Comparison of ENCODE assay signal across 25 cellular contexts in genomic region chr13:26047040-26047439, GRCh38. TPM values are rescaled to one million over a fixed set of nuclear protein-coding genes. Genes with fewer than 3 reads are reported as not detected.
"Had no signal": no experiment of that assay in that cellular context is flagged by ENCODE, and none has a peak within 500 bp of the region (broad histone marks: within the 10 kb centered on the region; RNA-seq: fewer than 3 reads in every experiment).

No MANE protein-coding gene starts in this region.

- H3K27me3 ChIP-seq: testis had no signal

- H3K4me1 ChIP-seq: parathyroid adenoma, prostate gland, right lobe of liver, testis, upper lobe of right lung had no signal

- H3K9me3 ChIP-seq: heart left ventricle, prostate gland, right lobe of liver, spleen, testis, tibial nerve, upper lobe of right lung, vagina had no signal

- H3K4me3 Mint-ChIP-seq: dendritic cell treated with granulocyte-macrophage colony-stimulating factor and Interleukin-4, amounts not matched to agents 40 ng/mL and 50 ng/mL, for 4 days; effector memory CD8-positive, alpha-beta T cell; neural crest cell; stimulated activated naive B cell treated with anti-CD40 and anti-IgM and Interleukin-4, amounts not matched to agents 10 μg/mL and 1 μg/mL and 100 μg/mL, for 72 hours; stimulated activated naive CD8-positive, alpha-beta T cell treated with anti-CD3 and anti-CD28 coated beads, Interleukin-15, amount 100 ng/mL, for 72 hours had no signal

- H3K27ac Mint-ChIP-seq: dendritic cell treated with granulocyte-macrophage colony-stimulating factor and Interleukin-4, amounts not matched to agents 40 ng/mL and 50 ng/mL, for 4 days; effector memory CD8-positive, alpha-beta T cell; stimulated activated naive B cell treated with anti-CD40 and anti-IgM and Interleukin-4, amounts not matched to agents 10 μg/mL and 1 μg/mL and 100 μg/mL, for 72 hours; stimulated activated naive CD8-positive, alpha-beta T cell treated with anti-CD3 and anti-CD28 coated beads, Interleukin-15, amount 100 ng/mL, for 72 hours had no signal

- H3K79me2 ChIP-seq: parathyroid adenoma had no signal

- DNase-seq: effector memory CD8-positive, alpha-beta T cell; erythroblast; foreskin melanocyte; heart left ventricle; hippocampal formation; left colon; left ventricle myocardium superior; naive thymus-derived CD4-positive, alpha-beta T cell; nucleus accumbens; right lobe of liver; spleen; stimulated activated CD4-positive, alpha-beta T cell treated with anti-CD3 and anti-CD28 coated beads, Interleukin-15, amount 100 ng/mL, for 24 hours; stimulated activated CD4-positive, alpha-beta T cell treated with anti-CD3 and anti-CD28 coated beads, Interleukin-1b, Interleukin-23, amount 100 ng/mL, for 48 hours; stimulated activated CD4-positive, alpha-beta T cell treated with anti-CD3 and anti-CD28 coated beads, Interleukin-4, amount 100 ng/mL, for 4 hours; stimulated activated naive B cell treated with anti-CD40 and anti-IgM and Interleukin-4, amounts not matched to agents 10 μg/mL and 1 μg/mL and 100 μg/mL, for 72 hours; stimulated activated naive CD8-positive, alpha-beta T cell treated with anti-CD3 and anti-CD28 coated beads, Interleukin-15, amount 100 ng/mL, for 72 hours; testis; upper lobe of right lung had no signal

- H3K9me3 Mint-ChIP-seq: dendritic cell treated with granulocyte-macrophage colony-stimulating factor and Interleukin-4, amounts not matched to agents 40 ng/mL and 50 ng/mL, for 4 days; effector memory CD8-positive, alpha-beta T cell; neural crest cell; stimulated activated naive B cell treated with anti-CD40 and anti-IgM and Interleukin-4, amounts not matched to agents 10 μg/mL and 1 μg/mL and 100 μg/mL, for 72 hours; stimulated activated naive CD8-positive, alpha-beta T cell treated with anti-CD3 and anti-CD28 coated beads, Interleukin-15, amount 100 ng/mL, for 72 hours had no signal

- H3K4me3 ChIP-seq: heart left ventricle, lung, prostate gland, right lobe of liver, spleen, testis, tibial nerve, upper lobe of right lung, vagina had no signal

- H3K27ac ChIP-seq: heart left ventricle, parathyroid adenoma, prostate gland, right lobe of liver, spleen, testis, tibial nerve, upper lobe of right lung, vagina had no signal

- H3K9ac ChIP-seq: parathyroid adenoma had no signal

- ATAC-seq: effector memory CD8-positive, alpha-beta T cell; heart left ventricle; left colon; left ventricle myocardium superior; naive thymus-derived CD4-positive, alpha-beta T cell; right lobe of liver; stimulated activated naive B cell treated with anti-CD40 and anti-IgM and Interleukin-4, amounts not matched to agents 10 μg/mL and 1 μg/mL and 100 μg/mL, for 72 hours; stimulated activated naive CD8-positive, alpha-beta T cell treated with anti-CD3 and anti-CD28 coated beads, Interleukin-15, amount 100 ng/mL, for 72 hours; upper lobe of right lung had no signal

- H3K36me3 ChIP-seq: heart left ventricle, prostate gland, right lobe of liver, spleen, upper lobe of right lung, vagina had no signal

- H3K36me3 Mint-ChIP-seq: stimulated activated naive B cell treated with anti-CD40 and anti-IgM and Interleukin-4, amounts not matched to agents 10 μg/mL and 1 μg/mL and 100 μg/mL, for 72 hours had no signal

RNA-seq across cellular contexts. Expression of gene SHISA2, which starts 4.8 kb away (rescaled TPM):
- total RNA-seq: vagina had no signal
